1 cellular context compared by ENCODE assay signal in genomic region chr16:28597692-28598261, GRCh38.
TF ChIP-seq lines count a peak whose summit lies in the region.

No MANE protein-coding gene starts in this region.

TF ChIP-seq in HepG2, 621 proteins besides CTCF, POLR2A, EP300 and RAD21 (continued from another document and continues in another):
- TF ChIP-seq, protein P1, sequence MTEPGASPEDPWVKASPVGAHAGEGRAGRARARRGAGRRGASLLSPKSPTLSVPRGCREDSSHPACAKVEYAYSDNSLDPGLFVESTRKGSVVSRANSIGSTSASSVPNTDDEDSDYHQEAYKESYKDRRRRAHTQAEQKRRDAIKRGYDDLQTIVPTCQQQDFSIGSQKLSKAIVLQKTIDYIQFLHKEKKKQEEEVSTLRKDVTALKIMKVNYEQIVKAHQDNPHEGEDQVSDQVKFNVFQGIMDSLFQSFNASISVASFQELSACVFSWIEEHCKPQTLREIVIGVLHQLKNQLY (CRISPR knock-in tag; IDR thresholded peaks at IDR 0.05) = no peak
- TF ChIP-seq, protein P2, sequence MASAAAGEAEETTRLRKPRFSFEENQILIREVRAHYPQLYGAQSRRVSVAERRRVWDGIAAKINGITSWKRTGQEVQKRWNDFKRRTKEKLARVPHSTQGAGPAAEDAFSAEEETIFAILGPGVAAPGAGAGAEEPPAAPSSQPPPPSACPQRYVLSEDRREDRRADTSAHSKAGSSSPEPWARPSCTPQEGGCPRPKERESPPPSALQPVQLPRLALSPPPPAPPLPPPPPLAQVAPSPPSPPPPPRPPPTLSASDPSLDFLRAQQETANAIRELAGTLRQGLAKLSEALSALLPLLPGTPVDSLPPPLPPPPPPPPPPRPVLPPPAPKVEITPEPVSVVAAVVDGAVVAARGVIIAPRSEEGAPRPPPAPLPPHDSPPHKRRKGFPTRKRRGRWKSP (CRISPR knock-in tag; IDR thresholded peaks at IDR 0.05) = peak; percentile 20; the same call in 1 of the 2 replicates
- TF ChIP-seq ZFYVE20 (CRISPR knock-in tag; IDR thresholded peaks at IDR 0.05; ENCODE audit: borderline replicate concordance, low read depth) (no peak), NCOA1 (CRISPR knock-in tag; IDR thresholded peaks at IDR 0.05) (no peak), FOXK2 (IDR thresholded peaks at IDR 0.05) (no peak), SP140L (CRISPR knock-in tag; IDR thresholded peaks at IDR 0.05; ENCODE audit: borderline replicate concordance) (no peak), ARID5B (CRISPR knock-in tag; IDR thresholded peaks at IDR 0.05) (0 out of 2 replicates have a peak, but pooled peaks have one; percentile 29), GATAD2A (CRISPR knock-in tag; IDR thresholded peaks at IDR 0.05) (no peak), SIN3A (IDR thresholded peaks at IDR 0.05; ENCODE audit: borderline replicate concordance, low read depth, low read length) (0 out of 2 replicates have a peak, but pooled peaks have one; percentile 8), ZNF552 (CRISPR knock-in tag; IDR thresholded peaks at IDR 0.05; ENCODE audit: borderline replicate concordance) (no peak), ASH2L (IDR thresholded peaks at IDR 0.05; ENCODE audit: insufficient read length, low read depth, low read length) (peak; percentile 23), ZNF329 (CRISPR knock-in tag; IDR thresholded peaks at IDR 0.05; ENCODE audit: low read depth) (no peak), ZNF17 (CRISPR knock-in tag; IDR thresholded peaks at IDR 0.05) (no peak), ZNF512 (CRISPR knock-in tag; IDR thresholded peaks at IDR 0.05) (no peak), ZNF12 (CRISPR knock-in tag; IDR thresholded peaks at IDR 0.05) (no peak), NBN (conservative IDR thresholded peaks at IDR 0.05) (no peak), ZSCAN9 (CRISPR knock-in tag; IDR thresholded peaks at IDR 0.05; ENCODE audit: borderline replicate concordance) (no peak), NPAS2 (CRISPR knock-in tag; IDR thresholded peaks at IDR 0.05; ENCODE audit: borderline replicate concordance) (no peak), GPN1 (CRISPR knock-in tag; IDR thresholded peaks at IDR 0.05; ENCODE audit: borderline replicate concordance) (no peak), YY1 (IDR thresholded peaks at IDR 0.05; ENCODE audit: insufficient read depth, insufficient replicate concordance, low read depth, low read length) (no peak), GTF3A (CRISPR knock-in tag; conservative IDR thresholded peaks at IDR 0.05) (no peak), ZNF576 (CRISPR knock-in tag; IDR thresholded peaks at IDR 0.05) (no peak), ZBTB49 (CRISPR knock-in tag; IDR thresholded peaks at IDR 0.05; ENCODE audit: borderline replicate concordance) (no peak), RBM39 (IDR thresholded peaks at IDR 0.05; ENCODE audit: low read depth, low read length, poor library complexity, severe bottlenecking) (no peak), MLXIP (CRISPR knock-in tag; IDR thresholded peaks at IDR 0.05; ENCODE audit: borderline replicate concordance) (no peak), SRY (CRISPR knock-in tag; IDR thresholded peaks at IDR 0.05) (no peak)
- TF ChIP-seq, protein P3, sequence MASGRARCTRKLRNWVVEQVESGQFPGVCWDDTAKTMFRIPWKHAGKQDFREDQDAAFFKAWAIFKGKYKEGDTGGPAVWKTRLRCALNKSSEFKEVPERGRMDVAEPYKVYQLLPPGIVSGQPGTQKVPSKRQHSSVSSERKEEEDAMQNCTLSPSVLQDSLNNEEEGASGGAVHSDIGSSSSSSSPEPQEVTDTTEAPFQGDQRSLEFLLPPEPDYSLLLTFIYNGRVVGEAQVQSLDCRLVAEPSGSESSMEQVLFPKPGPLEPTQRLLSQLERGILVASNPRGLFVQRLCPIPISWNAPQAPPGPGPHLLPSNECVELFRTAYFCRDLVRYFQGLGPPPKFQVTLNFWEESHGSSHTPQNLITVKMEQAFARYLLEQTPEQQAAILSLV (CRISPR knock-in tag; IDR thresholded peaks at IDR 0.05; ENCODE audit: borderline replicate concordance) = no peak
- TF ChIP-seq, protein P4, sequence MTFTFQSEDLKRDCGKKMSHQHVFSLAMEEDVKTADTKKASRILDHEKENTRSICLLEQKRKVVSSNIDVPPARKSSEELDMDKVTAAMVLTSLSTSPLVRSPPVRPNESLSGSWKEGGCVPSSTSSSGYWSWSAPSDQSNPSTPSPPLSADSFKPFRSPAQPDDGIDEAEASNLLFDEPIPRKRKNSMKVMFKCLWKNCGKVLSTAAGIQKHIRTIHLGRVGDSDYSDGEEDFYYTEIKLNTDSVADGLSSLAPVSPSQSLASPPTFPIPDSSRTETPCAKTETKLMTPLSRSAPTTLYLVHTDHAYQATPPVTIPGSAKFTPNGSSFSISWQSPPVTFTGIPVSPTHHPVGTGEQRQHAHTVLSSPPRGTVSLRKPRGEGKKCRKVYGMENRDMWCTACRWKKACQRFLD (CRISPR knock-in tag; IDR thresholded peaks at IDR 0.05; ENCODE audit: borderline replicate concordance) = no peak
- TF ChIP-seq, protein P5, sequence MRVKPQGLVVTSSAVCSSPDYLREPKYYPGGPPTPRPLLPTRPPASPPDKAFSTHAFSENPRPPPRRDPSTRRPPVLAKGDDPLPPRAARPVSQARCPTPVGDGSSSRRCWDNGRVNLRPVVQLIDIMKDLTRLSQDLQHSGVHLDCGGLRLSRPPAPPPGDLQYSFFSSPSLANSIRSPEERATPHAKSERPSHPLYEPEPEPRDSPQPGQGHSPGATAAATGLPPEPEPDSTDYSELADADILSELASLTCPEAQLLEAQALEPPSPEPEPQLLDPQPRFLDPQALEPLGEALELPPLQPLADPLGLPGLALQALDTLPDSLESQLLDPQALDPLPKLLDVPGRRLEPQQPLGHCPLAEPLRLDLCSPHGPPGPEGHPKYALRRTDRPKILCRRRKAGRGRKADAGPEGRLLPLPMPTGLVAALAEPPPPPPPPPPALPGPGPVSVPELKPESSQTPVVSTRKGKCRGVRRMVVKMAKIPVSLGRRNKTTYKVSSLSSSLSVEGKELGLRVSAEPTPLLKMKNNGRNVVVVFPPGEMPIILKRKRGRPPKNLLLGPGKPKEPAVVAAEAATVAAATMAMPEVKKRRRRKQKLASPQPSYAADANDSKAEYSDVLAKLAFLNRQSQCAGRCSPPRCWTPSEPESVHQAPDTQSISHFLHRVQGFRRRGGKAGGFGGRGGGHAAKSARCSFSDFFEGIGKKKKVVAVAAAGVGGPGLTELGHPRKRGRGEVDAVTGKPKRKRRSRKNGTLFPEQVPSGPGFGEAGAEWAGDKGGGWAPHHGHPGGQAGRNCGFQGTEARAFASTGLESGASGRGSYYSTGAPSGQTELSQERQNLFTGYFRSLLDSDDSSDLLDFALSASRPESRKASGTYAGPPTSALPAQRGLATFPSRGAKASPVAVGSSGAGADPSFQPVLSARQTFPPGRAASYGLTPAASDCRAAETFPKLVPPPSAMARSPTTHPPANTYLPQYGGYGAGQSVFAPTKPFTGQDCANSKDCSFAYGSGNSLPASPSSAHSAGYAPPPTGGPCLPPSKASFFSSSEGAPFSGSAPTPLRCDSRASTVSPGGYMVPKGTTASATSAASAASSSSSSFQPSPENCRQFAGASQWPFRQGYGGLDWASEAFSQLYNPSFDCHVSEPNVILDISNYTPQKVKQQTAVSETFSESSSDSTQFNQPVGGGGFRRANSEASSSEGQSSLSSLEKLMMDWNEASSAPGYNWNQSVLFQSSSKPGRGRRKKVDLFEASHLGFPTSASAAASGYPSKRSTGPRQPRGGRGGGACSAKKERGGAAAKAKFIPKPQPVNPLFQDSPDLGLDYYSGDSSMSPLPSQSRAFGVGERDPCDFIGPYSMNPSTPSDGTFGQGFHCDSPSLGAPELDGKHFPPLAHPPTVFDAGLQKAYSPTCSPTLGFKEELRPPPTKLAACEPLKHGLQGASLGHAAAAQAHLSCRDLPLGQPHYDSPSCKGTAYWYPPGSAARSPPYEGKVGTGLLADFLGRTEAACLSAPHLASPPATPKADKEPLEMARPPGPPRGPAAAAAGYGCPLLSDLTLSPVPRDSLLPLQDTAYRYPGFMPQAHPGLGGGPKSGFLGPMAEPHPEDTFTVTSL (CRISPR knock-in tag; IDR thresholded peaks at IDR 0.05; ENCODE audit: borderline replicate concordance) = no peak
- TF ChIP-seq, protein P6, sequence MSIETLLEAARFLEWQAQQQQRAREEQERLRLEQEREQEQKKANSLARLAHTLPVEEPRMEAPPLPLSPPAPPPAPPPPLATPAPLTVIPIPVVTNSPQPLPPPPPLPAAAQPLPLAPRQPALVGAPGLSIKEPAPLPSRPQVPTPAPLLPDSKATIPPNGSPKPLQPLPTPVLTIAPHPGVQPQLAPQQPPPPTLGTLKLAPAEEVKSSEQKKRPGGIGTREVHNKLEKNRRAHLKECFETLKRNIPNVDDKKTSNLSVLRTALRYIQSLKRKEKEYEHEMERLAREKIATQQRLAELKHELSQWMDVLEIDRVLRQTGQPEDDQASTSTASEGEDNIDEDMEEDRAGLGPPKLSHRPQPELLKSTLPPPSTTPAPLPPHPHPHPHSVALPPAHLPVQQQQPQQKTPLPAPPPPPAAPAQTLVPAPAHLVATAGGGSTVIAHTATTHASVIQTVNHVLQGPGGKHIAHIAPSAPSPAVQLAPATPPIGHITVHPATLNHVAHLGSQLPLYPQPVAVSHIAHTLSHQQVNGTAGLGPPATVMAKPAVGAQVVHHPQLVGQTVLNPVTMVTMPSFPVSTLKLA (IDR thresholded peaks at IDR 0.05) = no peak
